Comparison of ENCODE assay signal across 8 cellular contexts in the genomic region with DNA sequence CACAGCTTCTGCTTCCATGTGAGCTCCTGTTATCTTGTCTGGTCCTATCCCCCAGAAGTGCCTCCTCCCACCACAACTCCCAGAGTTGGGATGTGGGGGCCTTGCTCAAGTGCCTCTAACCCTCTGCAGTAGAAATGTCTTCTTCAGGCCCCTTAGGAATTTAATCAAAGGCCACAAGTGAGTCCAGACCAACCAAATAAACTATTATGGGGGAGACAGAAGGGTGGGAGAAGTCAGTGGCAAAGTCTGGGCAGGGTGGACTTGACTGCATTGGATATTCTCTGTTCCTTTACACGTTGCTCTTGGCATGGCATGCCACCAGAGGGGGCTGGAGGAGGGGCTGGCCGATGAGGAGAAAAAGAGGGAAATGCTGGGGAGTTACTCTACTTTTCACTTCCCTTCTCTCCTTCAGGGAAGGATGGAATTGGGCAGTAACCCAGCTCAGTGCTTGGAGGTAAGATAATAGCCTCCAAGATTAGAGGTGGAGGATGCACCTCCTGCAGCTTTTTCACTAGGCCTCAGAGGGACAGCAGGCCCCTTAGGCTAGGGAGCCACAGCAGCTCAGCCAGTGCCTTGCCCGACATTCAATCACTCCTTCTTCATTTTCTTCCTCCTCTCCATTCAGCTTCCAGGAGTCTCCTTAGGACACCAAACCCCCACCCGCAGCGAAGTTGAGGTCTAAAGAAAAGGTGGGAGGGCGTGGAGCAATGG. TPM values are rescaled to one million over a fixed set of nuclear protein-coding genes. Genes with fewer than 3 reads are reported as not detected.
A peak's percentile ranks its signal among the peaks of the same experiment; 100 is the strongest.
DNase-seq lines count a peak whose midpoint lies in the region; ATAC-seq and TF ChIP-seq lines count a peak whose summit lies in the region.

No MANE protein-coding gene starts in this region.

- peaks cover 36% of the 10 kb centered on the region for H3K27me3 Mint-ChIP-seq in GM23338 (ENCODE audit: insufficient read depth, low read depth, poor library complexity)

- 56% methylated on average over 6 of the region's 6 CpGs for WGBS in esophagus muscularis mucosa
- WGBS in testis, 2 donors, result 50 to 67% methylated on average over 6 of the region's 6 CpGs

- peaks cover 49% of the 10 kb centered on the region for H3K4me1 Mint-ChIP-seq in GM23338

- H3K9me3 ChIP-seq in SU-DHL-6 (ENCODE audit: insufficient read depth, low read length) (no peaks in the 10 kb centered on the region), esophagus muscularis mucosa (no peaks in the 10 kb centered on the region), testis (no peaks in the 10 kb centered on the region)

- H3K4me3 Mint-ChIP-seq in GM23338, result peak overlapping the region; percentile 96

- TF ChIP-seq POLR2A in esophagus muscularis mucosa (IDR thresholded peaks at IDR 0.05; ENCODE audit: low read depth), result no peak
- no peak for TF ChIP-seq POLR2A in testis (IDR thresholded peaks at IDR 0.05)

- H3K9me2 ChIP-seq in GM23338 (ENCODE audit: insufficient read depth), result no peaks in the 10 kb centered on the region
- H3K9me2 ChIP-seq in SU-DHL-6 (replicated peaks; ENCODE audit: insufficient read depth, low read length), result no peaks in the 10 kb centered on the region

- H3K9ac ChIP-seq in SU-DHL-6 (ENCODE audit: low read length), result peak overlapping the region; percentile 80; the same call in 1 of the 2 replicates

- H3K4me1 ChIP-seq in GM23338 (ENCODE audit: insufficient read depth), result peaks cover 31% of the 10 kb centered on the region
- peaks cover 10 to 29% (median 17%) of the 10 kb centered on the region in 4 donors for H3K4me1 ChIP-seq in esophagus muscularis mucosa
- H3K4me1 ChIP-seq in testis, result no peaks in the 10 kb centered on the region

- H4K20me1 ChIP-seq in GM23338 (replicated peaks; ENCODE audit: insufficient read depth), result peaks cover 2% of the 10 kb centered on the region; the same call in 1 of the 2 replicates
- no peaks in the 10 kb centered on the region for H4K20me1 ChIP-seq in SU-DHL-6 (ENCODE audit: low read depth, low read length)

- H3K36me3 ChIP-seq in GM23338 (ENCODE audit: insufficient read depth), result no peaks in the 10 kb centered on the region
- H3K36me3 ChIP-seq in SU-DHL-6 (ENCODE audit: low read length), result no peaks in the 10 kb centered on the region
- peaks cover 0 to 17% (median 9%) of the 10 kb centered on the region in 4 donors for H3K36me3 ChIP-seq in esophagus muscularis mucosa
- no peaks in the 10 kb centered on the region for H3K36me3 ChIP-seq in testis (ENCODE audit: low read depth, missing control alignments)

- ATAC-seq in GM23338 (peak; percentile 27), HG03571 (IDR thresholded peaks at IDR 0.05; ENCODE audit: unreplicated experiment) (no peak)

- H3K4me3 ChIP-seq in GM23338 (peak overlapping the region; percentile 43), SU-DHL-6 (ENCODE audit: insufficient read depth, low read length, poor library complexity, severe bottlenecking) (no peak overlapping the region), fibroblast of the aortic adventitia (ENCODE audit: low read depth, low read length) (no peak overlapping the region), esophagus muscularis mucosa (no peak overlapping the region), testis (no peak overlapping the region)

- DNase-seq in CD1c-positive myeloid dendritic cell (ENCODE audit: extremely low spot score) (peak; percentile 74), GM23338 (ENCODE audit: low spot score) (peak; percentile 79), fibroblast of the aortic adventitia (ENCODE audit: low read depth) (no peak), esophagus muscularis mucosa (ENCODE audit: extremely low spot score) (no peak), NCI-H187 treated with DMSO at 0.1 percent for 48 hours (lab: John Stamatoyannopoulos, UW) (no peak), testis (no peak)

- peak overlapping the region; percentile 53; the same call in 1 of the 2 replicates for H3K27ac Mint-ChIP-seq in GM23338

- peaks cover 15% of the 10 kb centered on the region for H3F3A ChIP-seq in GM23338 (replicated peaks; ENCODE audit: low read depth)
- peaks cover 9% of the 10 kb centered on the region; the same call in 1 of the 2 replicates for H3F3A ChIP-seq in SU-DHL-6 (ENCODE audit: insufficient read depth)

- intact Hi-C loops in esophagus muscularis mucosa (cut with DNase I), result no loop called here
- intact Hi-C loops in testis (cut with DNase I; ENCODE audit: low total_unique reads), result no loop called here

- no peak overlapping the region for H2AFZ ChIP-seq in GM23338
- no peak overlapping the region for H2AFZ ChIP-seq in SU-DHL-6 (ENCODE audit: low read depth, low read length, severe bottlenecking)

- H3K27me3 ChIP-seq in GM23338 (ENCODE audit: insufficient read depth) (no peaks in the 10 kb centered on the region), SU-DHL-6 (ENCODE audit: low read length) (no peaks in the 10 kb centered on the region), esophagus muscularis mucosa (peaks cover 0 to 28% (median 0%) of the 10 kb centered on the region in 4 donors), testis (no peaks in the 10 kb centered on the region)

- TF ChIP-seq EP300 in esophagus muscularis mucosa (IDR thresholded peaks at IDR 0.05), result no peak

- H3K79me2 ChIP-seq in GM23338 (replicated peaks; ENCODE audit: insufficient read depth) (no peaks in the 10 kb centered on the region), SU-DHL-6 (ENCODE audit: insufficient read depth, low read length) (peaks cover 18% of the 10 kb centered on the region)

- peaks cover 31% of the 10 kb centered on the region for H3K36me3 Mint-ChIP-seq in GM23338 (ENCODE audit: low read depth)

- H3K4me2 ChIP-seq in GM23338, result peak overlapping the region; percentile 86
- H3K4me2 ChIP-seq in SU-DHL-6 (ENCODE audit: low read depth, low read length, poor library complexity, severe bottlenecking), result peak overlapping the region; percentile 98

- peaks cover 4% of the 10 kb centered on the region; the same call in 1 of the 3 replicates for H3K9me3 Mint-ChIP-seq in GM23338

- H3K27ac ChIP-seq in GM23338 (ENCODE audit: low read depth), result peak overlapping the region; percentile 78; the same call in 1 of the 2 replicates
- H3K27ac ChIP-seq in SU-DHL-6 (ENCODE audit: low read depth, low read length), result no peak overlapping the region
- no peak overlapping the region for H3K27ac ChIP-seq in esophagus muscularis mucosa (replicated peaks in 1 of 4)
- H3K27ac ChIP-seq in testis, result no peak overlapping the region

- TF ChIP-seq CTCF in GM23338 (conservative IDR thresholded peaks at IDR 0.05; ENCODE audit: low read depth in 2 of 2) (peak; percentile 64 to 69), SU-DHL-6 (IDR thresholded peaks at IDR 0.05; ENCODE audit: insufficient read depth, low read length, poor library complexity, severe bottlenecking) (peak; percentile 26), fibroblast of the aortic adventitia (IDR thresholded peaks at IDR 0.05; ENCODE audit: insufficient read depth, low read length) (peak; percentile 26), esophagus muscularis mucosa (IDR thresholded peaks at IDR 0.05) (no peak), testis (IDR thresholded peaks at IDR 0.05) (peak in 1 of 3 experiments; percentile 26)

RNA-seq across cellular contexts. Expression of a gene that starts 1.2 kb away (rescaled TPM):
- 63.5 and 70.8 TPM in 2 replicates for total RNA-seq in GM23338 (2014; rRNA removed; shearing (Covaris generic))
- polyA plus RNA-seq in GM23338 (2016; fragmentation: Nextera tagmentation; extraction: Ambion mirVana) (53.7 and 55.3 TPM in 2 replicates), testis (ENCODE audit: insufficient read depth, low read depth, low replicate concordance) (33.6 TPM)
- total RNA-seq in fibroblast of the aortic adventitia (ENCODE audit: low replicate concordance) (4.0 and 4.3 TPM in 2 replicates), esophagus muscularis mucosa (10 to 100 TPM; 15.9 to 30.2 (median 20.0) TPM), testis (10 to 100 TPM; 76.9 to 83.4 TPM)

RNA-seq across cellular contexts. Expression of a gene that starts 9.8 kb away (rescaled TPM):
- 28.5 and 29.9 TPM in 2 replicates for total RNA-seq in GM23338 (2014; rRNA removed; shearing (Covaris generic))
- 11.0 and 11.9 TPM in 2 replicates for polyA plus RNA-seq in GM23338 (2016; fragmentation: Nextera tagmentation; extraction: Ambion mirVana)
- not detected in 2 replicates for total RNA-seq in fibroblast of the aortic adventitia (ENCODE audit: low replicate concordance)
- 1 to 10 TPM in 3 of 4 donors, under 1 TPM in 1; 0.83 to 2.8 (median 2.0) TPM for total RNA-seq in esophagus muscularis mucosa
- 1 to 10 TPM; 3.6 to 3.9 TPM for total RNA-seq in testis
- polyA plus RNA-seq in testis (ENCODE audit: insufficient read depth, low read depth, low replicate concordance), result 3.4 TPM

RNA-seq across cellular contexts. Expression of a gene that starts 12.7 kb away (rescaled TPM):
- total RNA-seq in GM23338 (2014; rRNA removed; shearing (Covaris generic)), result 15.0 and 21.3 TPM in 2 replicates
- 6.3 and 8.6 TPM in 2 replicates for polyA plus RNA-seq in GM23338 (2016; fragmentation: Nextera tagmentation; extraction: Ambion mirVana)
- total RNA-seq in fibroblast of the aortic adventitia (ENCODE audit: low replicate concordance), result 22.3 and 26.8 TPM in 2 replicates
- total RNA-seq in esophagus muscularis mucosa, result 10 to 100 TPM; 18.3 to 20.0 (median 19.7) TPM
- 10 to 100 TPM; 25.1 to 34.9 TPM for total RNA-seq in testis
- polyA plus RNA-seq in testis (ENCODE audit: insufficient read depth, low read depth, low replicate concordance), result 60.3 TPM

RNA-seq across cellular contexts. Expression of a gene that starts 17.2 kb away (rescaled TPM):
- 9.9 and 11.6 TPM in 2 replicates for total RNA-seq in GM23338 (2014; rRNA removed; shearing (Covaris generic))
- polyA plus RNA-seq in GM23338 (2016; fragmentation: Nextera tagmentation; extraction: Ambion mirVana), result 18.5 and 22.4 TPM in 2 replicates
- total RNA-seq in fibroblast of the aortic adventitia (ENCODE audit: low replicate concordance), result 0.36 and 0.41 TPM in 2 replicates
- 1 to 10 TPM in 3 of 4 donors, under 1 TPM in 1; 0.50 to 1.8 (median 1.2) TPM for total RNA-seq in esophagus muscularis mucosa
- 10 to 100 TPM in 1 of 2 donors, 1 to 10 TPM in 1; 9.2 to 21.2 TPM for total RNA-seq in testis
- 34.3 TPM for polyA plus RNA-seq in testis (ENCODE audit: insufficient read depth, low read depth, low replicate concordance)

Comparison
In these comparisons a context has a peak if more than half of its experiments do, and no peak if none do; other contexts are left out.
1. DNase-seq: peak in CD1c-positive myeloid dendritic cell (single experiment) and GM23338 (single experiment); none in fibroblast of the aortic adventitia (single experiment), esophagus muscularis mucosa (single experiment), NCI-H187 treated with DMSO at 0.1 percent for 48 hours (single experiment) and testis (single experiment).
2. CTCF ChIP-seq: peak in GM23338 (2 of 2), SU-DHL-6 (single experiment) and fibroblast of the aortic adventitia (single experiment); none in esophagus muscularis mucosa (0 of 3).